ENCODE assay signal across 1 cellular context in the genomic region with DNA sequence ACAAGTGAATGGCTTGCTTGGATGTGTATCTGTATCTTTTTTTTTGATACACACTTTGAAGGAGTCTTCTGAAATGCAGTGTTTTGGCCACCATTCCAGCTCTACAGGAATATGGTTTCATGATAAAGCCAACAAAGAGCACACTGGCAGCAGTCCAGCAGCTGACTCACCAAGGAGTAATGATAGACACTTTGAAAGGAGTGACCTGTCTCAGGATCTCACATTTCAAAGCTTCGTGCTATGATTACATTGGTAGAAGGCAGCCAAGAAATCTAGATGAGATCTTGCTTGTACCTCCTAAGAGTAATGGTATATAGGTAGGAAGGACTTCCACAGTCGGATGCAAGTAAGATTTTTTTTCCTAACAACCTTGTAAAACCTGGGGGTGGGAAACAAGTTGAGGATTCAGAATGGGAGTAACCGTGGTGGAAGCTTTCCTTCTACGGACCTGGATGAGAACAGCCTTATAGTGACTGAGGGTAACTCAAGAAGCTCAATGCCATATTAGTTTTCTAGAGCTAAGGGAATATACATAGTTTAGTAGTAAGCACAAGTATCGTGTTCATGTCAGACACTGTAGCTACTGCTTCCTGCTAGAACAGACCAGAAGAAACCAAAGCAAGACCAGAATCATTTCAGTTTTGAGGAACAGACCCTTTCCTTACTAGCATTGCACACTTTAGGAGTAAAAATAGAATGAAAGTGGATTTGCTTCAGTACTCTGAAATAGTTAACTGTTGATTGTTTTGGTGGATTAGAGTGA.
TF ChIP-seq lines count a peak whose summit lies in the region.

No MANE protein-coding gene starts in this region.

TF ChIP-seq in HEK293, 187 proteins besides CTCF, POLR2A, EP300 and RAD21 (continued from another document):
- TF ChIP-seq, protein P1, sequence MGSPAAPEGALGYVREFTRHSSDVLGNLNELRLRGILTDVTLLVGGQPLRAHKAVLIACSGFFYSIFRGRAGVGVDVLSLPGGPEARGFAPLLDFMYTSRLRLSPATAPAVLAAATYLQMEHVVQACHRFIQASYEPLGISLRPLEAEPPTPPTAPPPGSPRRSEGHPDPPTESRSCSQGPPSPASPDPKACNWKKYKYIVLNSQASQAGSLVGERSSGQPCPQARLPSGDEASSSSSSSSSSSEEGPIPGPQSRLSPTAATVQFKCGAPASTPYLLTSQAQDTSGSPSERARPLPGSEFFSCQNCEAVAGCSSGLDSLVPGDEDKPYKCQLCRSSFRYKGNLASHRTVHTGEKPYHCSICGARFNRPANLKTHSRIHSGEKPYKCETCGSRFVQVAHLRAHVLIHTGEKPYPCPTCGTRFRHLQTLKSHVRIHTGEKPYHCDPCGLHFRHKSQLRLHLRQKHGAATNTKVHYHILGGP (tag by site-specific recombination; IDR thresholded peaks at IDR 0.05), result no peak
- peak; percentile 97 for TF ChIP-seq ZEB2 (tag by site-specific recombination; IDR thresholded peaks at IDR 0.05)
- TF ChIP-seq, protein P2, sequence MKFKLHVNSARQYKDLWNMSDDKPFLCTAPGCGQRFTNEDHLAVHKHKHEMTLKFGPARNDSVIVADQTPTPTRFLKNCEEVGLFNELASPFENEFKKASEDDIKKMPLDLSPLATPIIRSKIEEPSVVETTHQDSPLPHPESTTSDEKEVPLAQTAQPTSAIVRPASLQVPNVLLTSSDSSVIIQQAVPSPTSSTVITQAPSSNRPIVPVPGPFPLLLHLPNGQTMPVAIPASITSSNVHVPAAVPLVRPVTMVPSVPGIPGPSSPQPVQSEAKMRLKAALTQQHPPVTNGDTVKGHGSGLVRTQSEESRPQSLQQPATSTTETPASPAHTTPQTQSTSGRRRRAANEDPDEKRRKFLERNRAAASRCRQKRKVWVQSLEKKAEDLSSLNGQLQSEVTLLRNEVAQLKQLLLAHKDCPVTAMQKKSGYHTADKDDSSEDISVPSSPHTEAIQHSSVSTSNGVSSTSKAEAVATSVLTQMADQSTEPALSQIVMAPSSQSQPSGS (tag by site-specific recombination; IDR thresholded peaks at IDR 0.05; ENCODE audit: low read depth), result no peak
- peak; percentile 78 for TF ChIP-seq OSR2 (tag by site-specific recombination; IDR thresholded peaks at IDR 0.05)
- peak; percentile 29; the same call in 1 of the 2 replicates for TF ChIP-seq MZF1 (tag by site-specific recombination; IDR thresholded peaks at IDR 0.05; ENCODE audit: borderline replicate concordance)
- 0 out of 2 replicates have a peak, but pooled peaks have one; percentile 70 for TF ChIP-seq ZNF610 (tag by site-specific recombination; IDR thresholded peaks at IDR 0.05; ENCODE audit: borderline replicate concordance)
- peak; percentile 85 for TF ChIP-seq ZNF561 (tag by site-specific recombination; IDR thresholded peaks at IDR 0.05; ENCODE audit: borderline replicate concordance)
- TF ChIP-seq, protein P3, sequence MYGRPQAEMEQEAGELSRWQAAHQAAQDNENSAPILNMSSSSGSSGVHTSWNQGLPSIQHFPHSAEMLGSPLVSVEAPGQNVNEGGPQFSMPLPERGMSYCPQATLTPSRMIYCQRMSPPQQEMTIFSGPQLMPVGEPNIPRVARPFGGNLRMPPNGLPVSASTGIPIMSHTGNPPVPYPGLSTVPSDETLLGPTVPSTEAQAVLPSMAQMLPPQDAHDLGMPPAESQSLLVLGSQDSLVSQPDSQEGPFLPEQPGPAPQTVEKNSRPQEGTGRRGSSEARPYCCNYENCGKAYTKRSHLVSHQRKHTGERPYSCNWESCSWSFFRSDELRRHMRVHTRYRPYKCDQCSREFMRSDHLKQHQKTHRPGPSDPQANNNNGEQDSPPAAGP (tag by site-specific recombination; IDR thresholded peaks at IDR 0.05), result 0 out of 2 replicates have a peak, but pooled peaks have one; percentile 37
- TF ChIP-seq ZNF664 (tag by site-specific recombination; IDR thresholded peaks at IDR 0.05), result no peak
- no peak for TF ChIP-seq ZFHX2 (tag by site-specific recombination; conservative IDR thresholded peaks at IDR 0.05)
